Comparison of ENCODE assay signal across 10 cellular contexts in genomic region chr4:139872274-139872673, GRCh38.
DNase-seq lines count a peak whose midpoint lies in the region; ATAC-seq and TF ChIP-seq lines count a peak whose summit lies in the region.
"Had no signal": no experiment of that assay in that cellular context is flagged by ENCODE, and none has a peak within 500 bp of the region (broad histone marks: within the 10 kb centered on the region; RNA-seq: fewer than 3 reads in every experiment).

No MANE protein-coding gene starts in this region.

- no peaks in the 10 kb centered on the region for H3K36me3 Mint-ChIP-seq in activated CD8-positive, alpha-beta T cell treated with anti-CD3 and anti-CD28 coated beads for 36 hours (ENCODE audit: low read depth)
- H3K36me3 Mint-ChIP-seq in activated CD4-positive, alpha-beta T cell treated with anti-CD3 and anti-CD28 coated beads, Interleukin-2, amount 10 ng/mL, durations not matched to agents 7 days and 5 days (ENCODE audit: low read depth): peaks cover 2% of the 10 kb centered on the region

- no peaks in the 10 kb centered on the region for H3K27me3 Mint-ChIP-seq in activated CD8-positive, alpha-beta T cell treated with anti-CD3 and anti-CD28 coated beads for 36 hours
- no peaks in the 10 kb centered on the region for H3K27me3 Mint-ChIP-seq in activated CD4-positive, alpha-beta T cell treated with anti-CD3 and anti-CD28 coated beads, Interleukin-2, amount 10 ng/mL, durations not matched to agents 7 days and 5 days

- no peaks in the 10 kb centered on the region for H3K27me3 ChIP-seq in AG04450 (ENCODE audit: control insufficient read depth, insufficient read depth, low read length)
- H3K27me3 ChIP-seq: heart right ventricle had no signal

- CTCF ChIA-PET in AG04450 (lab: Charles Lee): no interaction called here
- CTCF ChIA-PET in activated CD8-positive, alpha-beta T cell treated with anti-CD3 and anti-CD28 coated beads for 36 hours (lab: Charles Lee): no interaction called here
- CTCF ChIA-PET in activated CD4-positive, alpha-beta T cell treated with anti-CD3 and anti-CD28 coated beads, Interleukin-2, amount 10 ng/mL, durations not matched to agents 7 days and 5 days (lab: Charles Lee): interaction anchor here (0.5 kb wide), 1 partner anchor 173 kb away, joined by 3 read pairs; no protein-coding TSS in a partner anchor

- H3K4me1 Mint-ChIP-seq in activated CD8-positive, alpha-beta T cell treated with anti-CD3 and anti-CD28 coated beads for 36 hours (ENCODE audit: low read depth): peaks cover 4% of the 10 kb centered on the region
- H3K4me1 Mint-ChIP-seq in activated CD4-positive, alpha-beta T cell treated with anti-CD3 and anti-CD28 coated beads, Interleukin-2, amount 10 ng/mL, durations not matched to agents 7 days and 5 days: peaks cover 8% of the 10 kb centered on the region

- no peak overlapping the region for H3K27ac Mint-ChIP-seq in activated CD8-positive, alpha-beta T cell treated with anti-CD3 and anti-CD28 coated beads for 36 hours
- no peak overlapping the region for H3K27ac Mint-ChIP-seq in activated CD4-positive, alpha-beta T cell treated with anti-CD3 and anti-CD28 coated beads, Interleukin-2, amount 10 ng/mL, durations not matched to agents 7 days and 5 days

- H3K9me3 ChIP-seq in AG04450 (ENCODE audit: control insufficient read depth, insufficient read depth, low read length): peaks cover 4% of the 10 kb centered on the region; the same call in 1 of the 2 replicates

- no peak overlapping the region for H3K4me3 ChIP-seq in AG04450 (ENCODE audit: low read depth, low read length)
- H3K4me3 ChIP-seq: heart right ventricle had no signal

- ATAC-seq in activated CD8-positive, alpha-beta T cell treated with anti-CD3 and anti-CD28 coated beads for 36 hours: peak; percentile 78
- ATAC-seq in GM18858 (IDR thresholded peaks at IDR 0.05; ENCODE audit: unreplicated experiment): no peak

- H3K27ac ChIP-seq in AG04450 (ENCODE audit: low read depth, low read length): no peak overlapping the region

- H3K9me3 Mint-ChIP-seq in activated CD8-positive, alpha-beta T cell treated with anti-CD3 and anti-CD28 coated beads for 36 hours: peaks cover 2% of the 10 kb centered on the region
- peaks cover 3% of the 10 kb centered on the region for H3K9me3 Mint-ChIP-seq in activated CD4-positive, alpha-beta T cell treated with anti-CD3 and anti-CD28 coated beads, Interleukin-2, amount 10 ng/mL, durations not matched to agents 7 days and 5 days

- DNase-seq in AG04450 (ENCODE audit: low read depth, low spot score) (peak; percentile 80), HT1080 (ENCODE audit: low read depth) (peak; percentile 99), kidney glomerular epithelial cell (lab: John Stamatoyannopoulos, UW) (peak; percentile 92), NCI-H526 (lab: John Stamatoyannopoulos, UW) (no peak), NCI-H2029 treated with DMSO at 0.1 percent for 48 hours (lab: John Stamatoyannopoulos, UW) (no peak)
- no peak for DNase-seq in activated CD8-positive, alpha-beta T cell treated with anti-CD3 and anti-CD28 coated beads for 36 hours
- no peak for DNase-seq in activated CD4-positive, alpha-beta T cell treated with anti-CD3 and anti-CD28 coated beads, Interleukin-2, amount 10 ng/mL, durations not matched to agents 7 days and 5 days
- DNase-seq: heart right ventricle, NCI-H1694 treated with DMSO at 0.1 percent for 48 hours had no signal

- intact Hi-C loops in activated CD8-positive, alpha-beta T cell treated with anti-CD3 and anti-CD28 coated beads for 36 hours (cut with micrococcal nuclease): loop anchor here (2.0 kb wide), 1 partner anchor 79 kb away; no protein-coding TSS in a partner anchor

- H3K4me3 Mint-ChIP-seq in activated CD8-positive, alpha-beta T cell treated with anti-CD3 and anti-CD28 coated beads for 36 hours: no peak overlapping the region
- H3K4me3 Mint-ChIP-seq in activated CD4-positive, alpha-beta T cell treated with anti-CD3 and anti-CD28 coated beads, Interleukin-2, amount 10 ng/mL, durations not matched to agents 7 days and 5 days: no peak overlapping the region

- no peak for TF ChIP-seq CTCF in AG04450 (IDR thresholded peaks at IDR 0.05; ENCODE audit: low read depth, low read length)
- TF ChIP-seq CTCF in activated CD8-positive, alpha-beta T cell treated with anti-CD3 and anti-CD28 coated beads for 36 hours (IDR thresholded peaks at IDR 0.05): no peak

- POLR2A ChIA-PET in AG04450 (lab: Yijun Ruan, JAX): interaction anchor here (1.2 kb wide), 2 partner anchors 132 to 278 kb away, joined by 3 read pairs; no protein-coding TSS in a partner anchor
- POLR2A ChIA-PET in activated CD8-positive, alpha-beta T cell treated with anti-CD3 and anti-CD28 coated beads for 36 hours (lab: Charles Lee): interaction anchor here (0.5 to 1.0 kb wide), 2 partner anchors 46 to 481 kb away, joined by 3 read pairs; no protein-coding TSS in a partner anchor
- POLR2A ChIA-PET in activated CD4-positive, alpha-beta T cell treated with anti-CD3 and anti-CD28 coated beads, Interleukin-2, amount 10 ng/mL, durations not matched to agents 7 days and 5 days (lab: Charles Lee): no interaction called here

Comparison
In these comparisons a context has a peak if more than half of its experiments do, and no peak if none do; other contexts are left out.
1. DNase-seq: peak in AG04450 (single experiment), HT1080 (single experiment) and kidney glomerular epithelial cell (single experiment); none in activated CD8-positive, alpha-beta T cell treated with anti-CD3 and anti-CD28 coated beads for 36 hours (single experiment), NCI-H526 (0 of 2), NCI-H2029 treated with DMSO at 0.1 percent for 48 hours (single experiment) and activated CD4-positive, alpha-beta T cell treated with anti-CD3 and anti-CD28 coated beads, Interleukin-2, amount 10 ng/mL, durations not matched to agents 7 days and 5 days (single experiment).